In the genomic region with DNA sequence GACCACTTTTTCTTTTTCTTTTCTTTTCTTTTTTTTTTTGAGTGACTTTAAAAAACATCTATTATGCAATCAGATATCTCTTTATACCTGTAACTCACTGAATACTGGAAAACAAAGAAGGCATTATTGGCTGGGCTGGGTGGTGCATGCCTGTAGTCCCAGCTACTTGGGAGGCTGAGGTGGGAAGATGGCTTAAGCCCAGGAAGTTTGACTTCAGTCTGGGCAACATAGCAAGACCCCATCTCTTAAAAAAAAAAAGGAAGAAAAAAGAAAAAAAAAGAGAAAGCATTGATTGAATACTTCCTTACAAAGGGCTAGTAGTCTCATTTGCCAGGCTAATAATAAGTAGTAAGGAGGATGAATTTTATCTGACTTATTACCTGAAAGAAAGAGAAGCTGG, we compare ENCODE assay signal across 14 cellular contexts. TPM values are rescaled to one million over a fixed set of nuclear protein-coding genes. Genes with fewer than 3 reads are reported as not detected.
DNase-seq lines count a peak whose midpoint lies in the region; ATAC-seq and TF ChIP-seq lines count a peak whose summit lies in the region.
"Had no signal": no experiment of that assay in that cellular context is flagged by ENCODE, and none has a peak within 500 bp of the region (broad histone marks: within the 10 kb centered on the region; RNA-seq: fewer than 3 reads in every experiment).

No MANE protein-coding gene starts in this region.

- no peak overlapping the region for H3K4me3 Mint-ChIP-seq in dendritic cell treated with granulocyte-macrophage colony-stimulating factor and Interleukin-4, amounts not matched to agents 40 ng/mL and 50 ng/mL, for 4 days
- no peak overlapping the region for H3K4me3 Mint-ChIP-seq in activated naive CD4-positive, alpha-beta T cell treated with anti-CD3 and anti-CD28 coated beads for 36 hours

- TF ChIP-seq CTCF in HEK293 (tag by site-specific recombination; IDR thresholded peaks at IDR 0.05) = no peak
- no peak for TF ChIP-seq CTCF in sigmoid colon (IDR thresholded peaks at IDR 0.05)

- H3K27me3 Mint-ChIP-seq in dendritic cell treated with granulocyte-macrophage colony-stimulating factor and Interleukin-4, amounts not matched to agents 40 ng/mL and 50 ng/mL, for 4 days = peaks cover 40% of the 10 kb centered on the region
- H3K27me3 Mint-ChIP-seq in activated naive CD4-positive, alpha-beta T cell treated with anti-CD3 and anti-CD28 coated beads for 36 hours (ENCODE audit: low read depth) = peaks cover 39% of the 10 kb centered on the region

- H3K4me1 ChIP-seq in BLaER1 (peaks cover 42% of the 10 kb centered on the region), HEK293 (ENCODE audit: control insufficient read depth, insufficient read depth, low read length) (peaks cover 6% of the 10 kb centered on the region), sigmoid colon (peaks cover 0 to 32% (median 23%) of the 10 kb centered on the region in 4 donors)

- no peak for TF ChIP-seq POLR2A in sigmoid colon (IDR thresholded peaks at IDR 0.05)

- TF ChIP-seq EP300 in sigmoid colon (IDR thresholded peaks at IDR 0.05) = no peak

- peaks cover 7% of the 10 kb centered on the region for H3K36me3 Mint-ChIP-seq in dendritic cell treated with granulocyte-macrophage colony-stimulating factor and Interleukin-4, amounts not matched to agents 40 ng/mL and 50 ng/mL, for 4 days (ENCODE audit: low read depth)
- H3K36me3 Mint-ChIP-seq in activated naive CD4-positive, alpha-beta T cell treated with anti-CD3 and anti-CD28 coated beads for 36 hours (ENCODE audit: low read depth) = no peaks in the 10 kb centered on the region

- H3K27me3 ChIP-seq in BLaER1 = peaks cover 24% of the 10 kb centered on the region
- H3K27me3 ChIP-seq in sigmoid colon = no peaks in the 10 kb centered on the region

- peaks cover 58% of the 10 kb centered on the region for H3K4me1 Mint-ChIP-seq in dendritic cell treated with granulocyte-macrophage colony-stimulating factor and Interleukin-4, amounts not matched to agents 40 ng/mL and 50 ng/mL, for 4 days (ENCODE audit: low read depth)
- peaks cover 12% of the 10 kb centered on the region for H3K4me1 Mint-ChIP-seq in activated naive CD4-positive, alpha-beta T cell treated with anti-CD3 and anti-CD28 coated beads for 36 hours (ENCODE audit: low read depth)

- DNase-seq in sigmoid colon (peak; percentile 7), HEK293T (ENCODE audit: extremely low spot score) (no peak)
- no peak for DNase-seq in activated naive CD4-positive, alpha-beta T cell treated with anti-CD3 and anti-CD28 coated beads for 36 hours
- DNase-seq: DMS79 treated with DMSO at 0.1 percent for 48 hours; KBM-7; NCI-H1105 treated with DMSO at 0.1 percent for 48 hours; NCI-H1694; NK-92 treated with Interleukin-12 subunit alpha and Interleukin-12 subunit beta, amount 100 ng/mL, for 24 hours; Peyer's patch had no signal

- CTCF ChIA-PET in HEK293 (lab: Yijun Ruan, JAX) = interaction anchor here (0.6 to 4.0 kb wide), 7 partner anchors 16 to 1070 kb away, joined by 3 to 13 read pairs (median 5); no protein-coding TSS in a partner anchor
- CTCF ChIA-PET in activated naive CD4-positive, alpha-beta T cell treated with anti-CD3 and anti-CD28 coated beads for 36 hours (lab: Charles Lee) = interaction anchor here (0.6 to 1.1 kb wide), 3 partner anchors 47 to 445 kb away, joined by 3 read pairs; no protein-coding TSS in a partner anchor
- CTCF ChIA-PET in HEK293T (lab: Yijun Ruan, JAX) = no interaction called here

- H3K27ac Mint-ChIP-seq in dendritic cell treated with granulocyte-macrophage colony-stimulating factor and Interleukin-4, amounts not matched to agents 40 ng/mL and 50 ng/mL, for 4 days = peak overlapping the region; percentile 91
- no peak overlapping the region for H3K27ac Mint-ChIP-seq in activated naive CD4-positive, alpha-beta T cell treated with anti-CD3 and anti-CD28 coated beads for 36 hours

- H3K9me3 ChIP-seq in BLaER1 = no peaks in the 10 kb centered on the region
- no peaks in the 10 kb centered on the region for H3K9me3 ChIP-seq in HEK293 (ENCODE audit: control insufficient read depth, insufficient read depth, low read depth, low read length)
- H3K9me3 ChIP-seq in sigmoid colon = no peaks in the 10 kb centered on the region
- H3K9me3 ChIP-seq: Peyer's patch had no signal

- peaks cover 24% of the 10 kb centered on the region for H3K36me3 ChIP-seq in BLaER1
- H3K36me3 ChIP-seq in HEK293 (ENCODE audit: control insufficient read depth in 2 of 2, insufficient read depth in 1 of 2, low read length in 2 of 2) = no peaks in the 10 kb centered on the region
- no peaks in the 10 kb centered on the region for H3K36me3 ChIP-seq in sigmoid colon
- H3K36me3 ChIP-seq: Peyer's patch had no signal

- H4K20me1 ChIP-seq in BLaER1 = peaks cover 61% of the 10 kb centered on the region

- H3K27ac ChIP-seq in BLaER1 (no peak overlapping the region), HEK293 (ENCODE audit: extremely low read depth, low read depth, low read length) (no peak overlapping the region), sigmoid colon (peak overlapping the region; percentile 95 to 96 (median 96))
- H3K27ac ChIP-seq: Peyer's patch had no signal

- H3K4me3 ChIP-seq in BLaER1 = no peak overlapping the region; the same call in 1 of the 2 replicates
- no peak overlapping the region for H3K4me3 ChIP-seq in HEK293 (ENCODE audit: low read depth, low read length)
- no peak overlapping the region for H3K4me3 ChIP-seq in sigmoid colon
- H3K4me3 ChIP-seq: Peyer's patch had no signal

- intact Hi-C loops in dendritic cell treated with granulocyte-macrophage colony-stimulating factor and Interleukin-4, amounts not matched to agents 40 ng/mL and 50 ng/mL, for 4 days (cut with micrococcal nuclease) = loop anchor here (5.0 to 10.0 kb wide), 3 partner anchors 88 to 632 kb away; a partner anchor contains a TSS
- intact Hi-C loops in sigmoid colon (cut with DNase I) = loop anchor here (5.0 kb wide), 1 partner anchor 435 kb away; a partner anchor contains a TSS
- intact Hi-C loops in activated naive CD4-positive, alpha-beta T cell treated with anti-CD3 and anti-CD28 coated beads for 36 hours (cut with micrococcal nuclease) = no loop called here

- H3K4me2 ChIP-seq in BLaER1 = peak overlapping the region; percentile 99

- H3K9me3 Mint-ChIP-seq in dendritic cell treated with granulocyte-macrophage colony-stimulating factor and Interleukin-4, amounts not matched to agents 40 ng/mL and 50 ng/mL, for 4 days = no peaks in the 10 kb centered on the region
- H3K9me3 Mint-ChIP-seq in activated naive CD4-positive, alpha-beta T cell treated with anti-CD3 and anti-CD28 coated beads for 36 hours = no peaks in the 10 kb centered on the region

- H3K9ac ChIP-seq in BLaER1 = no peak overlapping the region

- POLR2A ChIA-PET in HEK293 (lab: Yijun Ruan, JAX) = no interaction called here
- POLR2A ChIA-PET in HEK293T (lab: Yijun Ruan, JAX) = no interaction called here

- no peak for ATAC-seq in GM21381 (IDR thresholded peaks at IDR 0.05; ENCODE audit: unreplicated experiment)
- ATAC-seq: Right ventricle myocardium inferior had no signal

TF ChIP-seq in HEK293, 187 proteins besides CTCF, POLR2A, EP300 and RAD21:
- TF ChIP-seq ZNF121 (tag by site-specific recombination; IDR thresholded peaks at IDR 0.05) = peak; percentile 62; the same call in 1 of the 2 replicates
- TF ChIP-seq ZNF138 (tag by site-specific recombination; IDR thresholded peaks at IDR 0.05; ENCODE audit: borderline replicate concordance) = no peak
- no peak for TF ChIP-seq YY2 (tag by site-specific recombination; IDR thresholded peaks at IDR 0.05)
- no peak for TF ChIP-seq SP2 (tag by site-specific recombination; IDR thresholded peaks at IDR 0.05)
TF ChIP-seq in HEK293: peak in this region for 1.

TF ChIP-seq in HEK293T, 16 proteins besides CTCF, POLR2A, EP300 and RAD21:
- TF ChIP-seq NFRKB (IDR thresholded peaks at IDR 0.05) (no peak), ELF4 (IDR thresholded peaks at IDR 0.05) (no peak), LEF1 (IDR thresholded peaks at IDR 0.05; ENCODE audit: borderline replicate concordance) (no peak), HDGF (IDR thresholded peaks at IDR 0.05; ENCODE audit: borderline replicate concordance) (no peak), FOXK2 (IDR thresholded peaks at IDR 0.05) (no peak), CTBP1 (IDR thresholded peaks at IDR 0.05; ENCODE audit: borderline replicate concordance) (no peak), ZNF384 (IDR thresholded peaks at IDR 0.05) (no peak), BHLHE40 (IDR thresholded peaks at IDR 0.05; ENCODE audit: borderline replicate concordance) (no peak), L3MBTL2 (conservative IDR thresholded peaks at IDR 0.05) (no peak), SP1 (IDR thresholded peaks at IDR 0.05) (no peak), SUZ12 (IDR thresholded peaks at IDR 0.05) (no peak), FOXM1 (IDR thresholded peaks at IDR 0.05; ENCODE audit: borderline replicate concordance) (no peak), TARDBP (IDR thresholded peaks at IDR 0.05) (no peak)
- TF ChIP-seq, protein P1, sequence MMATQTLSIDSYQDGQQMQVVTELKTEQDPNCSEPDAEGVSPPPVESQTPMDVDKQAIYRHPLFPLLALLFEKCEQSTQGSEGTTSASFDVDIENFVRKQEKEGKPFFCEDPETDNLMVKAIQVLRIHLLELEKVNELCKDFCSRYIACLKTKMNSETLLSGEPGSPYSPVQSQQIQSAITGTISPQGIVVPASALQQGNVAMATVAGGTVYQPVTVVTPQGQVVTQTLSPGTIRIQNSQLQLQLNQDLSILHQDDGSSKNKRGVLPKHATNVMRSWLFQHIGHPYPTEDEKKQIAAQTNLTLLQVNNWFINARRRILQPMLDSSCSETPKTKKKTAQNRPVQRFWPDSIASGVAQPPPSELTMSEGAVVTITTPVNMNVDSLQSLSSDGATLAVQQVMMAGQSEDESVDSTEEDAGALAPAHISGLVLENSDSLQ (IDR thresholded peaks at IDR 0.05) = no peak

RNA-seq across cellular contexts. Expression of a gene that starts 2.7 kb away (rescaled TPM):
- total RNA-seq in sigmoid colon = 100 to 1,000 TPM in 1 of 4 donors, 10 to 100 TPM in 3; 58.5 to 133 (median 88.5) TPM
- 1 to 10 TPM in 2 of 3 donors, under 1 TPM in 1; 0.69 to 9.1 (median 1.8) TPM for polyA plus RNA-seq in sigmoid colon
- under 1 TPM; 0.15 to 0.31 TPM for total RNA-seq in activated naive CD4-positive, alpha-beta T cell treated with anti-CD3 and anti-CD28 coated beads for 36 hours

Comparison
In these comparisons a context has a peak if more than half of its experiments do, and no peak if none do; other contexts are left out.
1. H3K27ac ChIP-seq: peak in sigmoid colon (4 of 4); none in BLaER1 (single experiment) and HEK293 (single experiment).
2. RNA of a gene that starts 2.7 kb away (total RNA-seq): 58.5 to 133 TPM in sigmoid colon; 0.15 to 0.31 TPM in activated naive CD4-positive, alpha-beta T cell treated with anti-CD3 and anti-CD28 coated beads for 36 hours; every median in the first group is over 10 times any median in the second.